In genomic region chr11:117883063-117883462, GRCh38 we compare ENCODE assay signal across 16 cellular contexts. TPM values are rescaled to one million over a fixed set of nuclear protein-coding genes. Genes with fewer than 3 reads are reported as not detected.
DNase-seq lines count a peak whose midpoint lies in the region; ATAC-seq, FAIRE-seq and TF ChIP-seq lines count a peak whose summit lies in the region.
"Had no signal": no experiment of that assay in that cellular context is flagged by ENCODE, and none has a peak within 500 bp of the region (broad histone marks: within the 10 kb centered on the region; RNA-seq: fewer than 3 reads in every experiment).

No MANE protein-coding gene starts in this region.

- H3K36me3 ChIP-seq in muscle layer of colon (ENCODE audit: insufficient read depth, low read length) = no peaks in the 10 kb centered on the region
- no peaks in the 10 kb centered on the region for H3K36me3 ChIP-seq in kidney (ENCODE audit: control insufficient read depth in 1 of 2, insufficient read depth in 2 of 2, low read length in 2 of 2)
- H3K36me3 ChIP-seq: Peyer's patch had no signal

- H3K27me3 ChIP-seq in muscle layer of colon (ENCODE audit: control insufficient read depth in 1 of 2, insufficient read depth in 2 of 2, low read length in 2 of 2) = no peaks in the 10 kb centered on the region
- H3K27me3 ChIP-seq: Peyer's patch had no signal

- peak overlapping the region; percentile 94 for H3K27ac ChIP-seq in muscle layer of colon (ENCODE audit: low read depth, low read length)
- H3K27ac ChIP-seq in temporal lobe (ENCODE audit: low read depth, low read length) = peak overlapping the region; percentile 76
- H3K27ac ChIP-seq in kidney (ENCODE audit: low read depth in 2 of 2, low read length in 2 of 2) = no peak overlapping the region
- H3K27ac ChIP-seq: GM23248 had no signal

- intact Hi-C loops in kidney (cut with DNase I) = no loop called here

- TF ChIP-seq CTCF in brain (conservative IDR thresholded peaks at IDR 0.05) = no peak
- no peak for TF ChIP-seq CTCF in kidney (IDR thresholded peaks at IDR 0.05; ENCODE audit: borderline replicate concordance, extremely low read depth, insufficient read depth)

- H3K9me3 ChIP-seq in muscle layer of colon (ENCODE audit: low read length) (no peaks in the 10 kb centered on the region), kidney (ENCODE audit: control insufficient read depth in 1 of 2, low read length in 2 of 2) (no peaks in the 10 kb centered on the region)
- H3K9me3 ChIP-seq: Peyer's patch had no signal

- H3K27me3 Mint-ChIP-seq in brain = peaks cover 7% of the 10 kb centered on the region

- peak overlapping the region in 1 of 5 experiments; percentile 35 for H3K4me3 Mint-ChIP-seq in brain
- H3K4me3 Mint-ChIP-seq: CD4-positive, alpha-beta T cell had no signal

- peaks cover 0 to 6% (median 0%) of the 10 kb centered on the region in 5 experiments for H3K9me3 Mint-ChIP-seq in brain
- H3K9me3 Mint-ChIP-seq: CD4-positive, alpha-beta T cell had no signal

- no peak for ATAC-seq in GM21786 (IDR thresholded peaks at IDR 0.05; ENCODE audit: unreplicated experiment)

- H3K4me1 ChIP-seq in muscle layer of colon (ENCODE audit: insufficient read depth, low read length) (peaks cover 81% of the 10 kb centered on the region), kidney (ENCODE audit: control insufficient read depth in 1 of 2, insufficient read depth in 1 of 2, low read depth in 1 of 2, low read length in 2 of 2) (peaks cover 0 to 2% of the 10 kb centered on the region in 2 donors)
- H3K4me1 ChIP-seq: Peyer's patch had no signal

- H3K27ac Mint-ChIP-seq in brain = peak overlapping the region in 3 of 5 experiments; percentile 46 to 96 (median 92)
- H3K27ac Mint-ChIP-seq: CD4-positive, alpha-beta T cell had no signal

- DNase-seq in NCI-H2227 (lab: John Stamatoyannopoulos, UW; ENCODE audit: unreplicated experiment) (peak; percentile 39), NOMO-1 treated with dmso at 0.1 percent for 144 hours (lab: John Stamatoyannopoulos, UW; ENCODE audit: unreplicated experiment) (no peak), kidney (no peak)
- DNase-seq: ACHN; CD4-positive, alpha-beta T cell; GDM1; GM23248; NCI-H446; Right ventricle myocardium superior had no signal

- no peak overlapping the region for H3K9ac ChIP-seq in muscle layer of colon (ENCODE audit: low read length)
- no peak overlapping the region for H3K9ac ChIP-seq in kidney (ENCODE audit: low read length in 2 of 2)
- H3K9ac ChIP-seq: GM23248 had no signal

- H3K36me3 Mint-ChIP-seq in brain = no peaks in the 10 kb centered on the region

- H3K4me3 ChIP-seq in muscle layer of colon (ENCODE audit: low read depth in 1 of 2, low read length in 2 of 2) (peak overlapping the region in 1 of 2 donors; percentile 7), kidney (ENCODE audit: low read length in 2 of 2) (no peak overlapping the region)
- H3K4me3 ChIP-seq: GM23248, K562, Peyer's patch had no signal

- FAIRE-seq in kidney (lab: Jason Lieb, UNC) = no peak
- FAIRE-seq: GM19239, K562 had no signal

- peaks cover 51% of the 10 kb centered on the region for H3K4me1 Mint-ChIP-seq in brain

RNA-seq across cellular contexts. Expression of gene FXYD6, which starts 6.6 kb away (rescaled TPM):
- polyA plus RNA-seq in brain (ENCODE audit: insufficient read depth, low read depth, low replicate concordance) (516 TPM), kidney (ENCODE audit: insufficient read depth, low read depth, low replicate concordance) (57.8 TPM)
- total RNA-seq in temporal lobe (149 TPM), kidney (62.7 TPM)
- total RNA-seq: CD4-positive, alpha-beta T cell; GM23248 had no signal
- polyA plus RNA-seq: GM23248 had no signal

RNA-seq across cellular contexts. Expression of gene TMPRSS13, which starts 46.1 kb away (rescaled TPM):
- 0.08 TPM for polyA plus RNA-seq in brain (ENCODE audit: insufficient read depth, low read depth, low replicate concordance)
- 0.25 TPM for total RNA-seq in temporal lobe
- 1.9 TPM for total RNA-seq in kidney
- 1.2 TPM for polyA plus RNA-seq in kidney (ENCODE audit: insufficient read depth, low read depth, low replicate concordance)
- total RNA-seq: GM23248, Peyer's patch, Right ventricle myocardium superior had no signal
- polyA plus RNA-seq: GM23248 had no signal

RNA-seq across cellular contexts. Expression of gene FXYD2, which starts 58.5 kb away (rescaled TPM):
- 0.63 TPM for polyA plus RNA-seq in brain (ENCODE audit: insufficient read depth, low read depth, low replicate concordance)
- total RNA-seq in temporal lobe = 0.49 TPM
- 2,527 TPM for total RNA-seq in kidney
- polyA plus RNA-seq in kidney (ENCODE audit: insufficient read depth, low read depth, low replicate concordance) = 9,664 TPM
- total RNA-seq: GM23248, K562 had no signal
- polyA plus RNA-seq: GM23248, K562 had no signal

Comparison
In these comparisons a context has a peak if more than half of its experiments do, and no peak if none do; other contexts are left out.
1. H3K27ac ChIP-seq: peak in muscle layer of colon (single experiment) and temporal lobe (single experiment); none in kidney (0 of 2).
2. RNA of gene FXYD2, which starts 58.5 kb away (total RNA-seq): 2,527 TPM in kidney (single experiment); 0.49 TPM in temporal lobe (single experiment); every median in the first group is over 1,000 times any median in the second.